ENCODE assay signal across 8 cellular contexts in genomic region chr19:50679177-50680125, GRCh38. TPM values are rescaled to one million over a fixed set of nuclear protein-coding genes. Genes with fewer than 3 reads are reported as not detected.
DNase-seq lines count a peak whose midpoint lies in the region; ATAC-seq lines count a peak whose summit lies in the region.

No MANE protein-coding gene starts in this region.

- peak; percentile 98 for DNase-seq in AG20443 (ENCODE audit: low spot score)
- DNase-seq in M059J (ENCODE audit: low read depth), result peak; percentile 71
- DNase-seq in T-helper 22 cell (ENCODE audit: low read depth), result peak; percentile 46
- peak in 55 of 56 donors; percentile 5 to 87 (median 56) for DNase-seq in amygdala (lab: John Stamatoyannopoulos, UW)
- peak; percentile 12 to 67 for DNase-seq in hippocampal formation (lab: John Stamatoyannopoulos, UW)
- DNase-seq in stimulated activated CD4-positive, alpha-beta T cell treated with anti-CD3 and anti-CD28 coated beads, Interleukin-12 subunit alpha, Interleukin-12 subunit beta, amount 100 ng/mL, for 24 hours (ENCODE audit: low read depth in 2 of 2), result peak; percentile 63 to 74
- no peak for DNase-seq in NCI-H510A (lab: John Stamatoyannopoulos, UW)

- ATAC-seq in GM19328 (IDR thresholded peaks at IDR 0.05; ENCODE audit: unreplicated experiment), result peak; percentile 75

RNA-seq across cellular contexts. Expression of gene C19orf81, which starts 30.2 kb away (rescaled TPM):
- 1.0 and 4.9 TPM in 2 replicates for total RNA-seq in M059J (2014; rRNA removed; shearing (Covaris generic))

RNA-seq across cellular contexts. Expression of gene SYT3, which starts 39.8 kb away (rescaled TPM):
- total RNA-seq in M059J (2014; rRNA removed; shearing (Covaris generic)), result not detected in 2 replicates

RNA-seq across cellular contexts. Expression of gene SHANK1, which starts 40.2 kb away (rescaled TPM):
- total RNA-seq in M059J (2014; rRNA removed; shearing (Covaris generic)), result 0.15 TPM in 2 replicates

RNA-seq across cellular contexts. Expression of gene CLEC11A, which starts 43.7 kb away (rescaled TPM):
- 6.1 and 10.0 TPM in 2 replicates for total RNA-seq in M059J (2014; rRNA removed; shearing (Covaris generic))
